Comparison of ENCODE assay signal across 25 cellular contexts in genomic region chr2:38658613-38659012, GRCh38.
"Had no signal": no experiment of that assay in that cellular context is flagged by ENCODE, and none has a peak within 500 bp of the region (broad histone marks: within the 10 kb centered on the region; RNA-seq: fewer than 3 reads in every experiment).

No MANE protein-coding gene starts in this region.

- FAIRE-seq: endometrium, islet of Langerhans had no signal

- ATAC-seq: body of pancreas, heart left ventricle, left ventricle myocardium superior had no signal

- DNase-seq: activated CD4-positive, alpha-beta T cell treated with anti-CD3 and anti-CD28 coated beads, Interleukin-2, amount 10 ng/mL, durations not matched to agents 24 days and 14 days; activated gamma-delta T cell treated with Interleukin-2 at 50 U/mL for 16 hours; activated T-cell treated with anti-CD3 and anti-CD28 coated beads for 4 hours; anterior cingulate cortex; body of pancreas; effector CD4-positive, alpha-beta T cell; heart left ventricle; left ventricle myocardium superior; midbrain; ovary; spleen; stimulated activated CD4-positive, alpha-beta T cell treated with anti-CD3 and anti-CD28 coated beads, Interleukin-4, amount 100 ng/mL, for 4 hours; substantia nigra; SW 1271; thyroid gland had no signal

- H3K27ac ChIP-seq: body of pancreas, cardiac muscle cell, heart left ventricle, neutrophil, ovary, prostate gland, spleen, thyroid gland had no signal

- H3K9me3 Mint-ChIP-seq: activated naive CD4-positive, alpha-beta T cell treated with anti-CD3 and anti-CD28 coated beads, Interleukin-2, amount 50 U/mL, for 24 hours; dendritic cell treated with granulocyte-macrophage colony-stimulating factor and Interleukin-4, amounts not matched to agents 40 ng/mL and 50 ng/mL, for 4 days; nephron; stimulated activated naive CD8-positive, alpha-beta T cell treated with anti-CD3 and anti-CD28 coated beads, Interleukin-15, Interleukin-2, amounts not matched to agents 100 ng/mL and 50 ng/mL, for 24 hours had no signal

- H3K4me3 Mint-ChIP-seq: activated CD4-positive, alpha-beta T cell treated with anti-CD3 and anti-CD28 coated beads, Interleukin-2, amount 10 ng/mL, durations not matched to agents 24 days and 14 days; activated naive CD4-positive, alpha-beta T cell treated with anti-CD3 and anti-CD28 coated beads, Interleukin-2, amount 50 U/mL, for 24 hours; activated T-helper 1 cell treated with anti-CD3 and anti-CD28 coated beads, Interleukin-12 subunit alpha, Interleukin-12 subunit beta, Interleukin-2, Interleukin-4 antibody, amounts not matched to agents 30 ng/mL and 10 ng/mL and 1 ng/mL, durations not matched to agents 14 hours and 24 hours and 36 hours; dendritic cell treated with granulocyte-macrophage colony-stimulating factor and Interleukin-4, amounts not matched to agents 40 ng/mL and 50 ng/mL, for 4 days; nephron; stimulated activated naive CD8-positive, alpha-beta T cell treated with anti-CD3 and anti-CD28 coated beads, Interleukin-15, Interleukin-2, amounts not matched to agents 100 ng/mL and 50 ng/mL, for 24 hours had no signal

- H3K4me1 Mint-ChIP-seq: nephron had no signal

- H3K4me1 ChIP-seq: body of pancreas, prostate gland, thyroid gland had no signal

- H3K27me3 Mint-ChIP-seq: activated CD4-positive, alpha-beta T cell treated with anti-CD3 and anti-CD28 coated beads, Interleukin-2, amount 10 ng/mL, durations not matched to agents 24 days and 14 days; activated naive CD4-positive, alpha-beta T cell treated with anti-CD3 and anti-CD28 coated beads, Interleukin-2, amount 50 U/mL, for 24 hours; stimulated activated naive CD8-positive, alpha-beta T cell treated with anti-CD3 and anti-CD28 coated beads, Interleukin-15, Interleukin-2, amounts not matched to agents 100 ng/mL and 50 ng/mL, for 24 hours had no signal

- H3K36me3 ChIP-seq: cardiac muscle cell, heart left ventricle, neutrophil, ovary, prostate gland, spleen, thyroid gland had no signal

- H3K27me3 ChIP-seq: body of pancreas, cardiac muscle cell, heart left ventricle, neutrophil, ovary, spleen, thyroid gland had no signal

- H3K4me3 ChIP-seq: body of pancreas, cardiac muscle cell, heart left ventricle, ovary, prostate gland, spleen, thyroid gland had no signal

- H3K9me3 ChIP-seq: body of pancreas, heart left ventricle, neutrophil, ovary, prostate gland, spleen, thyroid gland had no signal

- H3K27ac Mint-ChIP-seq: activated naive CD4-positive, alpha-beta T cell treated with anti-CD3 and anti-CD28 coated beads, Interleukin-2, amount 50 U/mL, for 24 hours; dendritic cell treated with granulocyte-macrophage colony-stimulating factor and Interleukin-4, amounts not matched to agents 40 ng/mL and 50 ng/mL, for 4 days; nephron; stimulated activated naive CD8-positive, alpha-beta T cell treated with anti-CD3 and anti-CD28 coated beads, Interleukin-15, Interleukin-2, amounts not matched to agents 100 ng/mL and 50 ng/mL, for 24 hours had no signal

- H3K36me3 Mint-ChIP-seq: activated naive CD4-positive, alpha-beta T cell treated with anti-CD3 and anti-CD28 coated beads, Interleukin-2, amount 50 U/mL, for 24 hours had no signal
